1 cellular context compared by ENCODE assay signal in the genomic region with DNA sequence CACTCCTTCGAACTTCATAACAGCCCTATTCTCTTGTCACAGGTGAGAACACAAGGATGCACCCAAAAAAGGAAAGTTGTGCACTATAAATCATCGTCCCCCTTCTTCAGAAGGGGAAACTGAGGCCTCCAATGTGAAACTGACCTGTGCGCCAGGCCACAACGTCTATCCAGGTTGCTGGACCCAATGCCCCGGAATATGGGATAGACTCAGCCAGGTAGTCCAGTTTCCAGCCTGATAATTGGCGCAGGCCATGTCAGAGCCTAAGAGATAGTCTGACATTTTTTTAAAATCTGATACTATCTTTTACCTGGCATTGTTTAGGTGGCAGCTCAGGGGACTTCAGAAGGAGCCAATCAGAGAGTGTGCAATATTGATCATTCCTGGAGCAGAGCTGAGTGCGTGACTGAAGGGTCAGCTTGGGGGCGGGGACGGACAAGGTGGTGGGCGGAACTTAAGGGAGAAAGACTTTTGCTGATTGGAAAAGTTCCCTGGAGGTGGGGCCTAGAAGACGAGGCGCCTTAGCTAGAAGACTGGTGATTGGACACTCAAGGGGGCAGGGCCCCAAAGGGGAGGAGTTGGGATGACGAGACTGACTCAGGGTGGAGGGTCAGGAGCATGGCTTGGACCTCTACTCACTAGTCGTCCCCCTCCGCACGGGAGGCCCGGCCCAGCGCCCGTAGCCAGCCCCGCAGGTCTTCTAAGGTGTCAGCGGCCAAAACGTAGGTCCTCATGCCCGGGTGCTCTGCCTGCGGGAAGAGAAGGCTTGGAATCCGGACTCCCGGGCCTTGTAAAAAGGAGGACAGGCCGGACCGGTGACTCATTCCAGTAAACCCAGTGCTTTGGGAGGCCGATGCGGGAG.
TF ChIP-seq lines count a peak whose summit lies in the region.

No MANE protein-coding gene starts in this region.

TF ChIP-seq in HCT116, 20 proteins besides CTCF, POLR2A, EP300 and RAD21:
- TF ChIP-seq, protein P1, sequence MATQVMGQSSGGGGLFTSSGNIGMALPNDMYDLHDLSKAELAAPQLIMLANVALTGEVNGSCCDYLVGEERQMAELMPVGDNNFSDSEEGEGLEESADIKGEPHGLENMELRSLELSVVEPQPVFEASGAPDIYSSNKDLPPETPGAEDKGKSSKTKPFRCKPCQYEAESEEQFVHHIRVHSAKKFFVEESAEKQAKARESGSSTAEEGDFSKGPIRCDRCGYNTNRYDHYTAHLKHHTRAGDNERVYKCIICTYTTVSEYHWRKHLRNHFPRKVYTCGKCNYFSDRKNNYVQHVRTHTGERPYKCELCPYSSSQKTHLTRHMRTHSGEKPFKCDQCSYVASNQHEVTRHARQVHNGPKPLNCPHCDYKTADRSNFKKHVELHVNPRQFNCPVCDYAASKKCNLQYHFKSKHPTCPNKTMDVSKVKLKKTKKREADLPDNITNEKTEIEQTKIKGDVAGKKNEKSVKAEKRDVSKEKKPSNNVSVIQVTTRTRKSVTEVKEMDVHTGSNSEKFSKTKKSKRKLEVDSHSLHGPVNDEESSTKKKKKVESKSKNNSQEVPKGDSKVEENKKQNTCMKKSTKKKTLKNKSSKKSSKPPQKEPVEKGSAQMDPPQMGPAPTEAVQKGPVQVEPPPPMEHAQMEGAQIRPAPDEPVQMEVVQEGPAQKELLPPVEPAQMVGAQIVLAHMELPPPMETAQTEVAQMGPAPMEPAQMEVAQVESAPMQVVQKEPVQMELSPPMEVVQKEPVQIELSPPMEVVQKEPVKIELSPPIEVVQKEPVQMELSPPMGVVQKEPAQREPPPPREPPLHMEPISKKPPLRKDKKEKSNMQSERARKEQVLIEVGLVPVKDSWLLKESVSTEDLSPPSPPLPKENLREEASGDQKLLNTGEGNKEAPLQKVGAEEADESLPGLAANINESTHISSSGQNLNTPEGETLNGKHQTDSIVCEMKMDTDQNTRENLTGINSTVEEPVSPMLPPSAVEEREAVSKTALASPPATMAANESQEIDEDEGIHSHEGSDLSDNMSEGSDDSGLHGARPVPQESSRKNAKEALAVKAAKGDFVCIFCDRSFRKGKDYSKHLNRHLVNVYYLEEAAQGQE (IDR thresholded peaks at IDR 0.05; ENCODE audit: low read depth), result no peak
- no peak for TF ChIP-seq FOSL1 (IDR thresholded peaks at IDR 0.05; ENCODE audit: low read depth)
- no peak for TF ChIP-seq EZH2phosphoT487 (IDR thresholded peaks at IDR 0.05; ENCODE audit: borderline replicate concordance)
- TF ChIP-seq ELF1 (IDR thresholded peaks at IDR 0.05; ENCODE audit: borderline replicate concordance, low read depth), result no peak
- no peak for TF ChIP-seq SP1 (IDR thresholded peaks at IDR 0.05; ENCODE audit: low read depth)
- TF ChIP-seq, protein P2, sequence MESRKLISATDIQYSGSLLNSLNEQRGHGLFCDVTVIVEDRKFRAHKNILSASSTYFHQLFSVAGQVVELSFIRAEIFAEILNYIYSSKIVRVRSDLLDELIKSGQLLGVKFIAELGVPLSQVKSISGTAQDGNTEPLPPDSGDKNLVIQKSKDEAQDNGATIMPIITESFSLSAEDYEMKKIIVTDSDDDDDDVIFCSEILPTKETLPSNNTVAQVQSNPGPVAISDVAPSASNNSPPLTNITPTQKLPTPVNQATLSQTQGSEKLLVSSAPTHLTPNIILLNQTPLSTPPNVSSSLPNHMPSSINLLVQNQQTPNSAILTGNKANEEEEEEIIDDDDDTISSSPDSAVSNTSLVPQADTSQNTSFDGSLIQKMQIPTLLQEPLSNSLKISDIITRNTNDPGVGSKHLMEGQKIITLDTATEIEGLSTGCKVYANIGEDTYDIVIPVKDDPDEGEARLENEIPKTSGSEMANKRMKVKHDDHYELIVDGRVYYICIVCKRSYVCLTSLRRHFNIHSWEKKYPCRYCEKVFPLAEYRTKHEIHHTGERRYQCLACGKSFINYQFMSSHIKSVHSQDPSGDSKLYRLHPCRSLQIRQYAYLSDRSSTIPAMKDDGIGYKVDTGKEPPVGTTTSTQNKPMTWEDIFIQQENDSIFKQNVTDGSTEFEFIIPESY (IDR thresholded peaks at IDR 0.05; ENCODE audit: extremely low read depth, insufficient replicate concordance, low read length), result no peak
TF ChIP-seq in HCT116: peak in this region for 0.
